Comparison of ENCODE assay signal across 13 cellular contexts in genomic region chr4:40204507-40205258, GRCh38. TPM values are rescaled to one million over a fixed set of nuclear protein-coding genes. Genes with fewer than 3 reads are reported as not detected.
DNase-seq lines count a peak whose midpoint lies in the region; ATAC-seq and TF ChIP-seq lines count a peak whose summit lies in the region.
"Had no signal": no experiment of that assay in that cellular context is flagged by ENCODE, and none has a peak within 500 bp of the region (broad histone marks: within the 10 kb centered on the region; RNA-seq: fewer than 3 reads in every experiment).

No MANE protein-coding gene starts in this region.

- peaks cover 17 to 32% of the 10 kb centered on the region in 2 donors for H3K4me1 ChIP-seq in naive thymus-derived CD4-positive, alpha-beta T cell (ENCODE audit: control insufficient read depth in 2 of 2, insufficient read depth in 2 of 2, low read length in 2 of 2)

- no peak for ATAC-seq in CD4-positive, alpha-beta T cell (ENCODE audit: poor library complexity)
- ATAC-seq in activated T-cell treated with anti-CD3 and anti-CD28 coated beads, Interleukin-2, amount 50 U/mL, for 72 hours (replicated peaks in 1 of 2), result no peak
- ATAC-seq in naive thymus-derived CD4-positive, alpha-beta T cell, result no peak
- no peak for ATAC-seq in HG02610 (IDR thresholded peaks at IDR 0.05; ENCODE audit: unreplicated experiment)

- intact Hi-C loops in CD4-positive, alpha-beta T cell (cut with DNase I, micrococcal nuclease), result loop anchor here (1.0 to 5.0 kb wide), 4 partner anchors 9 to 103 kb away; no protein-coding TSS in a partner anchor
- intact Hi-C loops in naive thymus-derived CD4-positive, alpha-beta T cell (cut with micrococcal nuclease), result loop anchor here (2.0 to 5.0 kb wide), 2 partner anchors 14 to 507 kb away; partner anchors contain the start of gene UBE2K (in 1 of the 2)

- H3K27me3 Mint-ChIP-seq in CD4-positive, alpha-beta T cell, result no peaks in the 10 kb centered on the region
- no peaks in the 10 kb centered on the region for H3K27me3 Mint-ChIP-seq in activated T-cell treated with anti-CD3 and anti-CD28 coated beads, Interleukin-2, amount 50 U/mL, for 72 hours (ENCODE audit: low read depth)
- H3K27me3 Mint-ChIP-seq in naive thymus-derived CD4-positive, alpha-beta T cell, result peaks cover 0 to 2% (median 0%) of the 10 kb centered on the region in 5 donors

- POLR2A ChIA-PET in CD4-positive, alpha-beta T cell (lab: Charles Lee), result interaction anchor here (0.6 to 7.5 kb wide), 19 partner anchors 8 to 149 kb away, joined by 3 to 112 read pairs (median 8); partner anchors contain the start of genes N4BP2 and RHOH
- POLR2A ChIA-PET in naive thymus-derived CD4-positive, alpha-beta T cell (lab: Charles Lee), result interaction anchor here (0.6 to 13.3 kb wide), 25 partner anchors 8 to 746 kb away, joined by 3 to 238 read pairs (median 7); partner anchors contain the start of genes LIAS, RHOH and RPL9

- CTCF ChIA-PET in CD4-positive, alpha-beta T cell (lab: Charles Lee), result interaction anchor here (0.5 to 2.2 kb wide), 10 partner anchors 9 to 303 kb away, joined by 3 to 10 read pairs (median 3); no protein-coding TSS in a partner anchor
- CTCF ChIA-PET in naive thymus-derived CD4-positive, alpha-beta T cell (lab: Charles Lee), result interaction anchor here (0.6 to 2.1 kb wide), 7 partner anchors 10 to 348 kb away, joined by 3 to 11 read pairs (median 3); no protein-coding TSS in a partner anchor

- DNase-seq in CD4-positive, alpha-beta T cell, result no peak
- DNase-seq in activated T-cell treated with anti-CD3 and anti-CD28 coated beads, Interleukin-2, amount 50 U/mL, for 72 hours, result no peak
- no peak for DNase-seq in naive thymus-derived CD4-positive, alpha-beta T cell
- no peak for DNase-seq in SIG-M5 treated with dmso at 0.1 percent for 504 hours (lab: John Stamatoyannopoulos, UW; ENCODE audit: unreplicated experiment)
- no peak for DNase-seq in NCI-H345 (lab: John Stamatoyannopoulos, UW)
- no peak for DNase-seq in EL
- DNase-seq: GM23248, NCI-H1417 treated with DMSO at 0.1 percent for 48 hours had no signal

- H3K27me3 ChIP-seq in CD4-positive, alpha-beta T cell (ENCODE audit: control insufficient read depth, insufficient read depth, low read length), result no peaks in the 10 kb centered on the region
- H3K27me3 ChIP-seq in naive thymus-derived CD4-positive, alpha-beta T cell (ENCODE audit: control insufficient read depth in 2 of 2, insufficient read depth in 2 of 2, low read length in 2 of 2), result no peaks in the 10 kb centered on the region

- H3K27ac ChIP-seq in CD4-positive, alpha-beta T cell (ENCODE audit: low read depth, low read length), result peak overlapping the region; percentile 99
- peak overlapping the region; percentile 96 for H3K27ac ChIP-seq in KOPT-K1 (ENCODE audit: low read depth, low read length, poor library complexity, severe bottlenecking)
- H3K27ac ChIP-seq in naive thymus-derived CD4-positive, alpha-beta T cell (ENCODE audit: low read depth, low read length), result peak overlapping the region; percentile 100
- H3K27ac ChIP-seq: GM23248 had no signal

- H3K36me3 ChIP-seq in KOPT-K1 (ENCODE audit: insufficient read depth, low read length), result peaks cover 51% of the 10 kb centered on the region
- H3K36me3 ChIP-seq in naive thymus-derived CD4-positive, alpha-beta T cell (ENCODE audit: control insufficient read depth in 2 of 3, insufficient read depth in 3 of 3, low read length in 3 of 3), result peaks cover 0 to 7% (median under 1%) of the 10 kb centered on the region in 3 experiments

- H3K27ac Mint-ChIP-seq in CD4-positive, alpha-beta T cell, result peak overlapping the region; percentile 99
- peak overlapping the region; percentile 93 for H3K27ac Mint-ChIP-seq in activated T-cell treated with anti-CD3 and anti-CD28 coated beads, Interleukin-2, amount 50 U/mL, for 72 hours
- peak overlapping the region; percentile 94 to 100 (median 98) for H3K27ac Mint-ChIP-seq in naive thymus-derived CD4-positive, alpha-beta T cell
- H3K27ac Mint-ChIP-seq: nephron had no signal

- H3K4me3 Mint-ChIP-seq in CD4-positive, alpha-beta T cell, result peak overlapping the region; percentile 100
- peak overlapping the region; percentile 90 to 96 for H3K4me3 Mint-ChIP-seq in activated T-cell treated with anti-CD3 and anti-CD28 coated beads, Interleukin-2, amount 50 U/mL, for 72 hours
- H3K4me3 Mint-ChIP-seq in naive thymus-derived CD4-positive, alpha-beta T cell, result peak overlapping the region; percentile 91 to 100 (median 98)
- H3K4me3 Mint-ChIP-seq: nephron had no signal

- no peaks in the 10 kb centered on the region for H3K9me3 ChIP-seq in CD4-positive, alpha-beta T cell (ENCODE audit: control insufficient read depth, low read length)
- no peaks in the 10 kb centered on the region for H3K9me3 ChIP-seq in KOPT-K1 (ENCODE audit: insufficient read depth, low read length, poor library complexity, severe bottlenecking)
- H3K9me3 ChIP-seq in naive thymus-derived CD4-positive, alpha-beta T cell (ENCODE audit: control insufficient read depth in 2 of 3, low read length in 3 of 3), result no peaks in the 10 kb centered on the region

- peak overlapping the region; percentile 63 for H3K4me3 ChIP-seq in naive thymus-derived CD4-positive, alpha-beta T cell (ENCODE audit: low read length)
- H3K4me3 ChIP-seq: GM23248 had no signal

- no peaks in the 10 kb centered on the region for H3K9me3 Mint-ChIP-seq in CD4-positive, alpha-beta T cell
- no peaks in the 10 kb centered on the region for H3K9me3 Mint-ChIP-seq in activated T-cell treated with anti-CD3 and anti-CD28 coated beads, Interleukin-2, amount 50 U/mL, for 72 hours
- no peaks in the 10 kb centered on the region for H3K9me3 Mint-ChIP-seq in naive thymus-derived CD4-positive, alpha-beta T cell
- H3K9me3 Mint-ChIP-seq: nephron had no signal

- TF ChIP-seq CTCF in CD4-positive, alpha-beta T cell (IDR thresholded peaks at IDR 0.05), result no peak

- peaks cover 70% of the 10 kb centered on the region for H3K4me1 Mint-ChIP-seq in CD4-positive, alpha-beta T cell (ENCODE audit: low read depth)
- H3K4me1 Mint-ChIP-seq in activated T-cell treated with anti-CD3 and anti-CD28 coated beads, Interleukin-2, amount 50 U/mL, for 72 hours (ENCODE audit: low read depth), result peaks cover 85% of the 10 kb centered on the region
- peaks cover 52 to 79% (median 59%) of the 10 kb centered on the region in 7 donors for H3K4me1 Mint-ChIP-seq in naive thymus-derived CD4-positive, alpha-beta T cell
- H3K4me1 Mint-ChIP-seq: nephron had no signal

- peaks cover 88% of the 10 kb centered on the region for H3K36me3 Mint-ChIP-seq in CD4-positive, alpha-beta T cell (ENCODE audit: low read depth)
- H3K36me3 Mint-ChIP-seq in activated T-cell treated with anti-CD3 and anti-CD28 coated beads, Interleukin-2, amount 50 U/mL, for 72 hours (ENCODE audit: insufficient read depth in 2 of 2), result peaks cover 32 to 43% of the 10 kb centered on the region in 2 donors
- H3K36me3 Mint-ChIP-seq in naive thymus-derived CD4-positive, alpha-beta T cell, result peaks cover 8 to 68% (median 62%) of the 10 kb centered on the region in 5 donors

RNA-seq across cellular contexts. Expression of gene RHOH, which starts 7.9 kb away (rescaled TPM):
- total RNA-seq in CD4-positive, alpha-beta T cell, result 100 to 1,000 TPM; 302 to 317 TPM
- total RNA-seq in activated T-cell treated with anti-CD3 and anti-CD28 coated beads, Interleukin-2, amount 50 U/mL, for 72 hours, result 100 to 1,000 TPM; 150 to 182 TPM
- 100 to 1,000 TPM; 160 to 370 (median 250) TPM for total RNA-seq in naive thymus-derived CD4-positive, alpha-beta T cell
- 100 to 1,000 TPM; 393 to 479 TPM for polyA plus RNA-seq in naive thymus-derived CD4-positive, alpha-beta T cell
- total RNA-seq: GM23248, HT1080 had no signal
- polyA plus RNA-seq: BJ, GM23248 had no signal
